33 cellular contexts compared by ENCODE assay signal in genomic region chr1:199982606-199983005, GRCh38. TPM values are rescaled to one million over a fixed set of nuclear protein-coding genes. Genes with fewer than 3 reads are reported as not detected.
"Had no signal": no experiment of that assay in that cellular context is flagged by ENCODE, and none has a peak within 500 bp of the region (broad histone marks: within the 10 kb centered on the region; RNA-seq: fewer than 3 reads in every experiment).

No MANE protein-coding gene starts in this region.

- H3K27ac ChIP-seq: coronary artery, esophagus muscularis mucosa, foreskin keratinocyte, gastroesophageal sphincter, heart left ventricle, hepatocyte, neural progenitor cell, parathyroid adenoma, psoas muscle, sigmoid colon, suprapubic skin, vagina had no signal

- H3K36me3 ChIP-seq: esophagus muscularis mucosa, gastroesophageal sphincter, heart left ventricle, neural progenitor cell, sigmoid colon, suprapubic skin, vagina had no signal

- H3K27me3 Mint-ChIP-seq: stimulated activated naive CD8-positive, alpha-beta T cell treated with anti-CD3 and anti-CD28 coated beads, Interleukin-15, amount 100 ng/mL, for 72 hours had no signal

- ATAC-seq: foreskin keratinocyte; gastroesophageal sphincter; heart left ventricle; naive thymus-derived CD4-positive, alpha-beta T cell; psoas muscle; right cardiac atrium; stimulated activated naive CD8-positive, alpha-beta T cell treated with anti-CD3 and anti-CD28 coated beads, Interleukin-15, amount 100 ng/mL, for 72 hours had no signal

- H3K9me3 Mint-ChIP-seq: nephron; neural progenitor cell; stimulated activated naive CD8-positive, alpha-beta T cell treated with anti-CD3 and anti-CD28 coated beads, Interleukin-15, amount 100 ng/mL, for 72 hours had no signal

- H3K4me3 ChIP-seq: coronary artery, esophagus muscularis mucosa, gastroesophageal sphincter, heart left ventricle, hepatocyte, lung, neural progenitor cell, psoas muscle, sigmoid colon, suprapubic skin, vagina had no signal

- H3K4me3 Mint-ChIP-seq: immature natural killer cell; memory B cell; naive thymus-derived CD4-positive, alpha-beta T cell; nephron; neural progenitor cell; stimulated activated naive CD8-positive, alpha-beta T cell treated with anti-CD3 and anti-CD28 coated beads, Interleukin-15, amount 100 ng/mL, for 72 hours had no signal

- H3K36me3 Mint-ChIP-seq: immature natural killer cell; naive thymus-derived CD4-positive, alpha-beta T cell; neural progenitor cell had no signal

- H2AFZ ChIP-seq: hepatocyte, neural progenitor cell, parathyroid adenoma had no signal

- H3K4me2 ChIP-seq: hepatocyte, neural progenitor cell had no signal

- H3K79me2 ChIP-seq: hepatocyte, parathyroid adenoma had no signal

- DNase-seq: dermis blood vessel endothelial cell; effector memory CD4-positive, alpha-beta T cell; foreskin keratinocyte; heart left ventricle; immature natural killer cell; islet precursor cell; kidney glomerular epithelial cell; naive thymus-derived CD4-positive, alpha-beta T cell; psoas muscle; right cardiac atrium; sigmoid colon; stimulated activated CD4-positive, alpha-beta T cell treated with anti-CD3 and anti-CD28 coated beads, Interleukin-15, amount 100 ng/mL, for 24 hours; stimulated activated CD4-positive, alpha-beta T cell treated with anti-CD3 and anti-CD28 coated beads, Interleukin-4, amount 100 ng/mL, for 1 hour; stimulated activated CD8-positive, alpha-beta memory T cell treated with anti-CD3 and anti-CD28 coated beads, Interleukin-4, amount 100 ng/mL, for 48 hours; stimulated activated naive CD4-positive, alpha-beta T cell; stimulated activated naive CD8-positive, alpha-beta T cell treated with anti-CD3 and anti-CD28 coated beads, Interleukin-15, amount 100 ng/mL, for 72 hours; trophoblast cell had no signal

- H3K4me1 Mint-ChIP-seq: immature natural killer cell; nephron; stimulated activated naive CD8-positive, alpha-beta T cell treated with anti-CD3 and anti-CD28 coated beads, Interleukin-15, amount 100 ng/mL, for 72 hours had no signal

- H3K27me3 ChIP-seq: esophagus muscularis mucosa, foreskin keratinocyte, gastroesophageal sphincter, heart left ventricle, hepatocyte, neural progenitor cell, sigmoid colon, suprapubic skin, vagina had no signal

- H3K4me1 ChIP-seq: foreskin keratinocyte, gastroesophageal sphincter, parathyroid adenoma, psoas muscle, sigmoid colon, suprapubic skin, vagina had no signal

- H3K27ac Mint-ChIP-seq: immature natural killer cell; memory B cell; naive thymus-derived CD4-positive, alpha-beta T cell; nephron; neural progenitor cell had no signal

- H3K9me3 ChIP-seq: esophagus muscularis mucosa, gastroesophageal sphincter, heart left ventricle, psoas muscle, sigmoid colon, suprapubic skin, vagina had no signal

RNA-seq across cellular contexts. Expression of gene NR5A2, which starts 44.9 kb away (rescaled TPM):
- total RNA-seq: chondrocyte, epithelial cell of proximal tubule, fibroblast of lung, mononuclear cell, osteoblast had no signal
